2 cellular contexts compared by ENCODE assay signal in the genomic region with DNA sequence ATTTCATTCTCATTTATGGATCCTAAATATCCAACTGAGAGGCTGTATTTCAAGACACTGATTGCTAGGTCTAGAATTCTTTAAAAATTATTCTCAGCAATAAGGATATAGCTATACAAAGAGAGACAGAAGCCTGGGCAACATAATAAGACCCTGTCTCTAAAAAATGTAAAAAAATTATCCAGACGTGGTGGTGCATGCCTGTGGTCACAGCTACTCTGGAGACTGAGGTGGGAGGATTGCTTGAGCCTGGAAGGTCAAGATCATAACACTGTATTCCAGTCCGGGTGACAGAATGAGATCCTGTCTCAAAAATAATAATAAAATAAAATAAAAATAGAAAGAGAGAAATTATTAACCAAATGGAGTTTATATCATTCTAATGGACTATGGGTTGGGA.
TF ChIP-seq lines count a peak whose summit lies in the region.

No MANE protein-coding gene starts in this region.

TF ChIP-seq in SK-N-SH treated with all-trans-retinoic acid at 6 μM for 48 hours, 23 proteins besides CTCF, POLR2A, EP300 and RAD21 (continued from another document):
- TF ChIP-seq, protein P1, sequence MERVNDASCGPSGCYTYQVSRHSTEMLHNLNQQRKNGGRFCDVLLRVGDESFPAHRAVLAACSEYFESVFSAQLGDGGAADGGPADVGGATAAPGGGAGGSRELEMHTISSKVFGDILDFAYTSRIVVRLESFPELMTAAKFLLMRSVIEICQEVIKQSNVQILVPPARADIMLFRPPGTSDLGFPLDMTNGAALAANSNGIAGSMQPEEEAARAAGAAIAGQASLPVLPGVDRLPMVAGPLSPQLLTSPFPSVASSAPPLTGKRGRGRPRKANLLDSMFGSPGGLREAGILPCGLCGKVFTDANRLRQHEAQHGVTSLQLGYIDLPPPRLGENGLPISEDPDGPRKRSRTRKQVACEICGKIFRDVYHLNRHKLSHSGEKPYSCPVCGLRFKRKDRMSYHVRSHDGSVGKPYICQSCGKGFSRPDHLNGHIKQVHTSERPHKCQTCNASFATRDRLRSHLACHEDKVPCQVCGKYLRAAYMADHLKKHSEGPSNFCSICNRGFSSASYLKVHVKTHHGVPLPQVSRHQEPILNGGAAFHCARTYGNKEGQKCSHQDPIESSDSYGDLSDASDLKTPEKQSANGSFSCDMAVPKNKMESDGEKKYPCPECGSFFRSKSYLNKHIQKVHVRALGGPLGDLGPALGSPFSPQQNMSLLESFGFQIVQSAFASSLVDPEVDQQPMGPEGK (CRISPR knock-in tag; IDR thresholded peaks at IDR 0.05; ENCODE audit: borderline replicate concordance) = no peak
- TF ChIP-seq ZC3H10 (CRISPR knock-in tag; IDR thresholded peaks at IDR 0.05) = no peak
- TF ChIP-seq ZNF565 (CRISPR knock-in tag; conservative IDR thresholded peaks at IDR 0.05; ENCODE audit: low read depth) = no peak
- no peak for TF ChIP-seq ARNTL (CRISPR knock-in tag; IDR thresholded peaks at IDR 0.05; ENCODE audit: borderline replicate concordance, low read depth)
- no peak for TF ChIP-seq ESRRG (CRISPR knock-in tag; IDR thresholded peaks at IDR 0.05)
- TF ChIP-seq CSDC2 (CRISPR knock-in tag; IDR thresholded peaks at IDR 0.05) = no peak
- no peak for TF ChIP-seq ZNF8 (CRISPR knock-in tag; IDR thresholded peaks at IDR 0.05)
- TF ChIP-seq TCF4 (CRISPR knock-in tag; IDR thresholded peaks at IDR 0.05; ENCODE audit: borderline replicate concordance) = no peak
- TF ChIP-seq ZFP30 (CRISPR knock-in tag; IDR thresholded peaks at IDR 0.05) = no peak
- no peak for TF ChIP-seq ZNF70 (CRISPR knock-in tag; IDR thresholded peaks at IDR 0.05)
- TF ChIP-seq RARB (CRISPR knock-in tag; IDR thresholded peaks at IDR 0.05) = no peak

TF ChIP-seq in SK-N-SH, 30 proteins besides CTCF, POLR2A, EP300 and RAD21 (continued from another document):
- TF ChIP-seq, protein P2, sequence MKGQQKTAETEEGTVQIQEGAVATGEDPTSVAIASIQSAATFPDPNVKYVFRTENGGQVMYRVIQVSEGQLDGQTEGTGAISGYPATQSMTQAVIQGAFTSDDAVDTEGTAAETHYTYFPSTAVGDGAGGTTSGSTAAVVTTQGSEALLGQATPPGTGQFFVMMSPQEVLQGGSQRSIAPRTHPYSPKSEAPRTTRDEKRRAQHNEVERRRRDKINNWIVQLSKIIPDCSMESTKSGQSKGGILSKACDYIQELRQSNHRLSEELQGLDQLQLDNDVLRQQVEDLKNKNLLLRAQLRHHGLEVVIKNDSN (IDR thresholded peaks at IDR 0.05; ENCODE audit: borderline replicate concordance, low read depth) = no peak
